In genomic region chr4:80313627-80314026, GRCh38 we compare ENCODE assay signal across 32 cellular contexts. TPM values are rescaled to one million over a fixed set of nuclear protein-coding genes. Genes with fewer than 3 reads are reported as not detected.
"Had no signal": no experiment of that assay in that cellular context is flagged by ENCODE, and none has a peak within 500 bp of the region (broad histone marks: within the 10 kb centered on the region; RNA-seq: fewer than 3 reads in every experiment).

No MANE protein-coding gene starts in this region.

- H3K4me1 ChIP-seq: suprapubic skin, testis, thyroid gland, tibial artery, tibial nerve, transverse colon, upper lobe of left lung, upper lobe of right lung, uterus, vagina had no signal

- H3K9me3 Mint-ChIP-seq: stimulated activated effector memory CD8-positive, alpha-beta T cell treated with anti-CD3 and anti-CD28 coated beads, Interleukin-12 subunit alpha, Interleukin-12 subunit beta, amount 100 ng/mL, for 72 hours; stimulated activated memory B cell treated with anti-CD40 and anti-IgM and Interleukin-4, amounts not matched to agents 10 μg/mL and 1 μg/mL and 100 μg/mL, for 72 hours; stimulated activated naive B cell treated with anti-CD40 and anti-IgM and Interleukin-4, amounts not matched to agents 10 μg/mL and 1 μg/mL and 100 μg/mL, for 72 hours; stimulated activated naive CD8-positive, alpha-beta T cell treated with anti-CD3 and anti-CD28 coated beads, Interleukin-15, amount 100 ng/mL, for 72 hours; stimulated activated naive CD8-positive, alpha-beta T cell treated with anti-CD3 and anti-CD28 coated beads, Interleukin-15, Interleukin-2, amounts not matched to agents 100 ng/mL and 50 ng/mL, for 24 hours; type B pancreatic cell had no signal

- H3K27ac ChIP-seq: stomach, suprapubic skin, testis, thoracic aorta, thyroid gland, tibial artery, tibial nerve, transverse colon, upper lobe of left lung, upper lobe of right lung, uterus, vagina had no signal

- DNase-seq: stimulated activated CD4-positive, alpha-beta T cell treated with anti-CD3 and anti-CD28 coated beads, Interleukin-2, amount 100 ng/mL, for 48 hours; stimulated activated CD4-positive, alpha-beta T cell treated with anti-CD3 and anti-CD28 coated beads, Interleukin-4, amount 100 ng/mL, for 1 hour; stimulated activated CD4-positive, alpha-beta T cell treated with anti-CD3 and anti-CD28 coated beads, Interleukin-4, amount 100 ng/mL, for 24 hours; stimulated activated CD4-positive, alpha-beta T cell treated with anti-CD3 and anti-CD28 coated beads, Interleukin-4, amount 100 ng/mL, for 4 hours; stimulated activated CD8-positive, alpha-beta memory T cell treated with anti-CD3 and anti-CD28 coated beads, Interleukin-4, amount 100 ng/mL, for 48 hours; stimulated activated naive B cell treated with anti-CD40 and anti-IgM and Interleukin-4, amounts not matched to agents 10 μg/mL and 1 μg/mL and 100 μg/mL, for 72 hours; stimulated activated naive CD4-positive, alpha-beta T cell; stimulated activated naive CD4-positive, alpha-beta T cell treated with Interleukin-2 at 50 U/mL for 16 hours; stimulated activated naive CD8-positive, alpha-beta T cell treated with anti-CD3 and anti-CD28 coated beads, Interleukin-15, amount 100 ng/mL, for 72 hours; stimulated activated naive CD8-positive, alpha-beta T cell treated with anti-CD3 and anti-CD28 coated beads, Interleukin-15, Interleukin-2, amounts not matched to agents 100 U/mL and 50 U/mL, for 24 hours; stomach; substantia nigra; testis; thyroid gland; tibial artery; transverse colon; trophoblast cell; upper lobe of left lung; upper lobe of right lung; uterus had no signal

- H3K27ac Mint-ChIP-seq: stimulated activated effector memory CD8-positive, alpha-beta T cell treated with anti-CD3 and anti-CD28 coated beads, Interleukin-12 subunit alpha, Interleukin-12 subunit beta, amount 100 ng/mL, for 72 hours; stimulated activated memory B cell treated with anti-CD40 and anti-IgM and Interleukin-4, amounts not matched to agents 10 μg/mL and 1 μg/mL and 100 μg/mL, for 72 hours; stimulated activated naive B cell treated with anti-CD40 and anti-IgM and Interleukin-4, amounts not matched to agents 10 μg/mL and 1 μg/mL and 100 μg/mL, for 72 hours; stimulated activated naive CD8-positive, alpha-beta T cell treated with anti-CD3 and anti-CD28 coated beads, Interleukin-15, amount 100 ng/mL, for 72 hours; stimulated activated naive CD8-positive, alpha-beta T cell treated with anti-CD3 and anti-CD28 coated beads, Interleukin-15, Interleukin-2, amounts not matched to agents 100 ng/mL and 50 ng/mL, for 24 hours; type B pancreatic cell had no signal

- H3K27me3 ChIP-seq: testis, thyroid gland, tibial artery, tibial nerve, transverse colon, upper lobe of left lung, uterus, vagina had no signal

- H3K4me3 Mint-ChIP-seq: stimulated activated effector memory CD8-positive, alpha-beta T cell treated with anti-CD3 and anti-CD28 coated beads, Interleukin-12 subunit alpha, Interleukin-12 subunit beta, amount 100 ng/mL, for 72 hours; stimulated activated memory B cell treated with anti-CD40 and anti-IgM and Interleukin-4, amounts not matched to agents 10 μg/mL and 1 μg/mL and 100 μg/mL, for 72 hours; stimulated activated naive B cell treated with anti-CD40 and anti-IgM and Interleukin-4, amounts not matched to agents 10 μg/mL and 1 μg/mL and 100 μg/mL, for 72 hours; stimulated activated naive CD8-positive, alpha-beta T cell treated with anti-CD3 and anti-CD28 coated beads, Interleukin-15, amount 100 ng/mL, for 72 hours; stimulated activated naive CD8-positive, alpha-beta T cell treated with anti-CD3 and anti-CD28 coated beads, Interleukin-15, Interleukin-2, amounts not matched to agents 100 ng/mL and 50 ng/mL, for 24 hours; type B pancreatic cell had no signal

- H3K4me1 Mint-ChIP-seq: stimulated activated effector memory CD8-positive, alpha-beta T cell treated with anti-CD3 and anti-CD28 coated beads, Interleukin-12 subunit alpha, Interleukin-12 subunit beta, amount 100 ng/mL, for 72 hours; stimulated activated memory B cell treated with anti-CD40 and anti-IgM and Interleukin-4, amounts not matched to agents 10 μg/mL and 1 μg/mL and 100 μg/mL, for 72 hours; stimulated activated naive B cell treated with anti-CD40 and anti-IgM and Interleukin-4, amounts not matched to agents 10 μg/mL and 1 μg/mL and 100 μg/mL, for 72 hours; stimulated activated naive CD8-positive, alpha-beta T cell treated with anti-CD3 and anti-CD28 coated beads, Interleukin-15, amount 100 ng/mL, for 72 hours had no signal

- ATAC-seq: stimulated activated effector memory CD8-positive, alpha-beta T cell treated with anti-CD3 and anti-CD28 coated beads, Interleukin-12 subunit alpha, Interleukin-12 subunit beta, amount 100 ng/mL, for 72 hours; stimulated activated memory B cell treated with anti-CD40 and anti-IgM and Interleukin-4, amounts not matched to agents 10 μg/mL and 1 μg/mL and 100 μg/mL, for 72 hours; stimulated activated naive B cell treated with anti-CD40 and anti-IgM and Interleukin-4, amounts not matched to agents 10 μg/mL and 1 μg/mL and 100 μg/mL, for 72 hours; stimulated activated naive CD8-positive, alpha-beta T cell treated with anti-CD3 and anti-CD28 coated beads, Interleukin-15, amount 100 ng/mL, for 72 hours; stimulated activated naive CD8-positive, alpha-beta T cell treated with anti-CD3 and anti-CD28 coated beads, Interleukin-15, Interleukin-2, amounts not matched to agents 100 U/mL and 50 U/mL, for 24 hours; upper lobe of right lung had no signal

- H3K4me3 ChIP-seq: stomach, suprapubic skin, testis, thoracic aorta, thyroid gland, tibial artery, tibial nerve, transverse colon, upper lobe of left lung, upper lobe of right lung, uterus, vagina had no signal

- FAIRE-seq: urothelium cell line had no signal

- H3K36me3 ChIP-seq: stomach, suprapubic skin, thoracic aorta, thyroid gland, tibial artery, tibial nerve, transverse colon, upper lobe of left lung, upper lobe of right lung, uterus, vagina had no signal

- H3K9me3 ChIP-seq: stomach, suprapubic skin, testis, thoracic aorta, thyroid gland, tibial artery, tibial nerve, transverse colon, upper lobe of left lung, upper lobe of right lung, uterus, vagina had no signal

- H3K36me3 Mint-ChIP-seq: stimulated activated effector memory CD8-positive, alpha-beta T cell treated with anti-CD3 and anti-CD28 coated beads, Interleukin-12 subunit alpha, Interleukin-12 subunit beta, amount 100 ng/mL, for 72 hours; stimulated activated memory B cell treated with anti-CD40 and anti-IgM and Interleukin-4, amounts not matched to agents 10 μg/mL and 1 μg/mL and 100 μg/mL, for 72 hours; stimulated activated naive B cell treated with anti-CD40 and anti-IgM and Interleukin-4, amounts not matched to agents 10 μg/mL and 1 μg/mL and 100 μg/mL, for 72 hours; type B pancreatic cell had no signal

RNA-seq across cellular contexts. Expression of gene CFAP299, which starts 21.9 kb away (rescaled TPM):
- total RNA-seq: subcutaneous adipose tissue, suprapubic skin, thoracic aorta, transverse colon, upper lobe of right lung, ureter, urinary bladder, vagina had no signal
- polyA plus RNA-seq: stomach, urinary bladder had no signal

RNA-seq across cellular contexts. Expression of gene FGF5, which starts 47.2 kb away (rescaled TPM):
- total RNA-seq: subcutaneous adipose tissue, testis, thoracic aorta, thyroid gland, upper lobe of left lung, upper lobe of right lung, ureter, vagina had no signal
- polyA plus RNA-seq: stomach, urinary bladder had no signal
